In the genomic region with DNA sequence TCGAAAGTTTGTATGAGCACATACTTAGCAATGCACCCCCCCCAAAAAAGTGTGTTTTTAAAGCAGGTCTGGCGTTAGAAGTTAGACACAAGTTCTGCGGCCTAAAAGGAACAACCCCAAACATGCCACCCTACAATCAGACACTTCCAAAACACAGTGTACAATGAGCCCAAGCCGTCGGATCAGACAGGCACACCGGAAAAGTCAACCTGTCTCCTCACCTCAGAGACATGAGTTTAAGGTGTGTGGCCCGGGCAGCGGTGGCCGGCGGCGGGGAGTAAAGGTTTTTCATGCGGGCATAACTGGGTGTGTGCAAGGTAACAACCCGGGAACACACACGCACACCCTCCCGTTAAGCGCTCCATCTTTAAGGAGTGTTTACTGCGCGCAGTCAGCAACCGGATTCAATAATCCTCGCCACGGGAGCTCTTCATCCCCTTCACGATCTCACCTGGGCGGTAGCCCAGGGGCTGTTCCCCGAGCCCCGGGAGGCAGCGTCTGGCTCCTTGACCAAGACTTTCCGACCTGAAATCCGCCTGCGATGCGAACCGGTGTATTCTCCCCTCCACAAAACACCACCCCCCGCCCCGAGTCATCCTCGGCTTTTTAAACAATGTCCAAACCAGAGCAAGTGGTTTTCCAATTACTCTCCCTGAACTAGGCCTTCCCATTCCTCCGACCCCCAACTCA, we compare ENCODE assay signal across 8 cellular contexts. TPM values are rescaled to one million over a fixed set of nuclear protein-coding genes. Genes with fewer than 3 reads are reported as not detected.
DNase-seq lines count a peak whose midpoint lies in the region; ATAC-seq and TF ChIP-seq lines count a peak whose summit lies in the region.
"Not testable (repeated sequence)": the region's sequence is repeated elsewhere in the genome, so short reads cannot be mapped to it uniquely, and the experiment has no call there.

No MANE protein-coding gene starts in this region.

- H3K36me3 Mint-ChIP-seq in T-helper 1 cell treated with Interleukin-12 subunit alpha and Interleukin-12 subunit beta and Interleukin-4 antibody, amounts not matched to agents 30 μg/mL and 1 μg/mL, for 36 hours (ENCODE audit: low read depth) = not testable (repeated sequence)

- peak overlapping the region; percentile 78 for H3K27ac ChIP-seq in 22Rv1
- peak overlapping the region; percentile 89 to 98 (median 92) for H3K27ac ChIP-seq in esophagus muscularis mucosa (replicated peaks in 1 of 4)

- not testable (repeated sequence) for TF ChIP-seq POLR2A in esophagus muscularis mucosa (IDR thresholded peaks at IDR 0.05; ENCODE audit: low read depth)

- H3K4me3 ChIP-seq in LNCaP clone FGC (ENCODE audit: low read depth, low read length) (peak overlapping the region; percentile 70), esophagus muscularis mucosa (peak overlapping the region; percentile 78 to 98 (median 86)), mononuclear cell (ENCODE audit: low read length) (peak overlapping the region; percentile 67)

- H3K27ac Mint-ChIP-seq in T-helper 1 cell treated with Interleukin-12 subunit alpha and Interleukin-12 subunit beta and Interleukin-4 antibody, amounts not matched to agents 30 μg/mL and 1 μg/mL, for 36 hours = peak overlapping the region; percentile 86

- DNase-seq in LNCaP clone FGC (ENCODE audit: low read depth); esophagus muscularis mucosa (ENCODE audit: extremely low spot score): not testable (repeated sequence)
- peak; percentile 27 for DNase-seq in activated gamma-delta T cell treated with anti-CD3 and anti-CD28 coated beads, Interleukin-2, amount 50 U/mL, for 16 hours (ENCODE audit: low read depth)
- peak; percentile 12 for DNase-seq in stimulated activated CD4-positive, alpha-beta T cell treated with anti-CD3 and anti-CD28 coated beads, Interleukin-1b, Interleukin-23, amount 100 ng/mL, for 48 hours

- under 1% methylated on average over 22 of the region's 35 CpGs for WGBS in esophagus muscularis mucosa

- intact Hi-C loops in esophagus muscularis mucosa (cut with DNase I) = not testable (repeated sequence)

- TF ChIP-seq CTCF in 22Rv1 (IDR thresholded peaks at IDR 0.05); LNCaP clone FGC (IDR thresholded peaks at IDR 0.05; ENCODE audit: control insufficient read depth, extremely low read depth, insufficient read depth); esophagus muscularis mucosa (IDR thresholded peaks at IDR 0.05): not testable (repeated sequence)

- not testable (repeated sequence) for H3K27me3 ChIP-seq in esophagus muscularis mucosa; mononuclear cell (ENCODE audit: insufficient read depth, low read length)

- ATAC-seq in GM19395 (IDR thresholded peaks at IDR 0.05; ENCODE audit: unreplicated experiment) = peak; percentile 12

- not testable (repeated sequence) for H3K27me3 Mint-ChIP-seq in T-helper 1 cell treated with Interleukin-12 subunit alpha and Interleukin-12 subunit beta and Interleukin-4 antibody, amounts not matched to agents 30 μg/mL and 1 μg/mL, for 36 hours (ENCODE audit: low read depth)

- not testable (repeated sequence) for H3K9me3 Mint-ChIP-seq in T-helper 1 cell treated with Interleukin-12 subunit alpha and Interleukin-12 subunit beta and Interleukin-4 antibody, amounts not matched to agents 30 μg/mL and 1 μg/mL, for 36 hours

- H3K9me3 ChIP-seq in esophagus muscularis mucosa; mononuclear cell (ENCODE audit: low read depth, low read length): not testable (repeated sequence)

- peak overlapping the region; percentile 97 for H3K4me3 Mint-ChIP-seq in T-helper 1 cell treated with Interleukin-12 subunit alpha and Interleukin-12 subunit beta and Interleukin-4 antibody, amounts not matched to agents 30 μg/mL and 1 μg/mL, for 36 hours

- H3K4me1 Mint-ChIP-seq in T-helper 1 cell treated with Interleukin-12 subunit alpha and Interleukin-12 subunit beta and Interleukin-4 antibody, amounts not matched to agents 30 μg/mL and 1 μg/mL, for 36 hours (ENCODE audit: low read depth) = peaks cover 30% of the 10 kb centered on the region

- H3K4me1 ChIP-seq in esophagus muscularis mucosa (peaks cover 12 to 50% (median 47%) of the 10 kb centered on the region in 4 donors), mononuclear cell (ENCODE audit: insufficient read depth, low read length) (peaks cover 23% of the 10 kb centered on the region)

- not testable (repeated sequence) for TF ChIP-seq EP300 in esophagus muscularis mucosa (IDR thresholded peaks at IDR 0.05)

- H3K36me3 ChIP-seq in esophagus muscularis mucosa = not testable (repeated sequence)

RNA-seq across cellular contexts. Expression of gene SMURF2, which starts 0.9 kb away (rescaled TPM):
- total RNA-seq in esophagus muscularis mucosa (10 to 100 TPM; 30.5 to 52.7 (median 44.1) TPM), mononuclear cell (36.5 TPM)
